ENCODE assay signal across 1 cellular context in genomic region chr17:4771519-4772234, GRCh38.
TF ChIP-seq lines count a peak whose summit lies in the region.

A gene with protein sequence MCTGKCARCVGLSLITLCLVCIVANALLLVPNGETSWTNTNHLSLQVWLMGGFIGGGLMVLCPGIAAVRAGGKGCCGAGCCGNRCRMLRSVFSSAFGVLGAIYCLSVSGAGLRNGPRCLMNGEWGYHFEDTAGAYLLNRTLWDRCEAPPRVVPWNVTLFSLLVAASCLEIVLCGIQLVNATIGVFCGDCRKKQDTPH (plus strand): TSS chr17:4771886. CDS start chr17:4771923, 37 bp downstream.

TF ChIP-seq in HepG2, 621 proteins besides CTCF, POLR2A, EP300 and RAD21 (continued from another document):
- TF ChIP-seq, protein P1, sequence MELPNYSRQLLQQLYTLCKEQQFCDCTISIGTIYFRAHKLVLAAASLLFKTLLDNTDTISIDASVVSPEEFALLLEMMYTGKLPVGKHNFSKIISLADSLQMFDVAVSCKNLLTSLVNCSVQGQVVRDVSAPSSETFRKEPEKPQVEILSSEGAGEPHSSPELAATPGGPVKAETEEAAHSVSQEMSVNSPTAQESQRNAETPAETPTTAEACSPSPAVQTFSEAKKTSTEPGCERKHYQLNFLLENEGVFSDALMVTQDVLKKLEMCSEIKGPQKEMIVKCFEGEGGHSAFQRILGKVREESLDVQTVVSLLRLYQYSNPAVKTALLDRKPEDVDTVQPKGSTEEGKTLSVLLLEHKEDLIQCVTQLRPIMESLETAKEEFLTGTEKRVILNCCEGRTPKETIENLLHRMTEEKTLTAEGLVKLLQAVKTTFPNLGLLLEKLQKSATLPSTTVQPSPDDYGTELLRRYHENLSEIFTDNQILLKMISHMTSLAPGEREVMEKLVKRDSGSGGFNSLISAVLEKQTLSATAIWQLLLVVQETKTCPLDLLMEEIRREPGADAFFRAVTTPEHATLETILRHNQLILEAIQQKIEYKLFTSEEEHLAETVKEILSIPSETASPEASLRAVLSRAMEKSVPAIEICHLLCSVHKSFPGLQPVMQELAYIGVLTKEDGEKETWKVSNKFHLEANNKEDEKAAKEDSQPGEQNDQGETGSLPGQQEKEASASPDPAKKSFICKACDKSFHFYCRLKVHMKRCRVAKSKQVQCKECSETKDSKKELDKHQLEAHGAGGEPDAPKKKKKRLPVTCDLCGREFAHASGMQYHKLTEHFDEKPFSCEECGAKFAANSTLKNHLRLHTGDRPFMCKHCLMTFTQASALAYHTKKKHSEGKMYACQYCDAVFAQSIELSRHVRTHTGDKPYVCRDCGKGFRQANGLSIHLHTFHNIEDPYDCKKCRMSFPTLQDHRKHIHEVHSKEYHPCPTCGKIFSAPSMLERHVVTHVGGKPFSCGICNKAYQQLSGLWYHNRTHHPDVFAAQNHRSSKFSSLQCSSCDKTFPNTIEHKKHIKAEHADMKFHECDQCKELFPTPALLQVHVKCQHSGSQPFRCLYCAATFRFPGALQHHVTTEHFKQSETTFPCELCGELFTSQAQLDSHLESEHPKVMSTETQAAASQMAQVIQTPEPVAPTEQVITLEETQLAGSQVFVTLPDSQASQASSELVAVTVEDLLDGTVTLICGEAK (IDR thresholded peaks at IDR 0.05), result no peak
- TF ChIP-seq, protein P1 (CRISPR knock-in tag; IDR thresholded peaks at IDR 0.05), result peak; percentile 31; the same call in 1 of the 2 replicates
- TF ChIP-seq ZFP1 (CRISPR knock-in tag; IDR thresholded peaks at IDR 0.05) (peak; percentile 42; the same call in 1 of the 2 replicates), ZMYM4 (CRISPR knock-in tag; IDR thresholded peaks at IDR 0.05) (peak; percentile 61; the same call in 1 of the 2 replicates)
- TF ChIP-seq, protein P2, sequence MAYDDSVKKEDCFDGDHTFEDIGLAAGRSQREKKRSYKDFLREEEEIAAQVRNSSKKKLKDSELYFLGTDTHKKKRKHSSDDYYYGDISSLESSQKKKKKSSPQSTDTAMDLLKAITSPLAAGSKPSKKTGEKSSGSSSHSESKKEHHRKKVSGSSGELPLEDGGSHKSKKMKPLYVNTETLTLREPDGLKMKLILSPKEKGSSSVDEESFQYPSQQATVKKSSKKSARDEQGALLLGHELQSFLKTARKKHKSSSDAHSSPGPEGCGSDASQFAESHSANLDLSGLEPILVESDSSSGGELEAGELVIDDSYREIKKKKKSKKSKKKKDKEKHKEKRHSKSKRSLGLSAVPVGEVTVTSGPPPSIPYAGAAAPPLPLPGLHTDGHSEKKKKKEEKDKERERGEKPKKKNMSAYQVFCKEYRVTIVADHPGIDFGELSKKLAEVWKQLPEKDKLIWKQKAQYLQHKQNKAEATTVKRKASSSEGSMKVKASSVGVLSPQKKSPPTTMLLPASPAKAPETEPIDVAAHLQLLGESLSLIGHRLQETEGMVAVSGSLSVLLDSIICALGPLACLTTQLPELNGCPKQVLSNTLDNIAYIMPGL (CRISPR knock-in tag; IDR thresholded peaks at IDR 0.05; ENCODE audit: borderline replicate concordance in 1 of 2, low read depth in 1 of 2), result peak; percentile 72 to 78; a peak in 3 of 4 replicates
- TF ChIP-seq, protein P3, sequence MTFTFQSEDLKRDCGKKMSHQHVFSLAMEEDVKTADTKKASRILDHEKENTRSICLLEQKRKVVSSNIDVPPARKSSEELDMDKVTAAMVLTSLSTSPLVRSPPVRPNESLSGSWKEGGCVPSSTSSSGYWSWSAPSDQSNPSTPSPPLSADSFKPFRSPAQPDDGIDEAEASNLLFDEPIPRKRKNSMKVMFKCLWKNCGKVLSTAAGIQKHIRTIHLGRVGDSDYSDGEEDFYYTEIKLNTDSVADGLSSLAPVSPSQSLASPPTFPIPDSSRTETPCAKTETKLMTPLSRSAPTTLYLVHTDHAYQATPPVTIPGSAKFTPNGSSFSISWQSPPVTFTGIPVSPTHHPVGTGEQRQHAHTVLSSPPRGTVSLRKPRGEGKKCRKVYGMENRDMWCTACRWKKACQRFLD (CRISPR knock-in tag; IDR thresholded peaks at IDR 0.05; ENCODE audit: borderline replicate concordance), result peak; percentile 47
